24 cellular contexts compared by ENCODE assay signal in genomic region chr17:79473836-79474204, GRCh38.
"Had no signal": no experiment of that assay in that cellular context is flagged by ENCODE, and none has a peak within 500 bp of the region (broad histone marks: within the 10 kb centered on the region; RNA-seq: fewer than 3 reads in every experiment).

No MANE protein-coding gene starts in this region.

- H3K27ac ChIP-seq: colonic mucosa, esophagus muscularis mucosa, ovary, psoas muscle, skin epidermis, spleen, suprapubic skin, thyroid gland had no signal

- H3K27me3 ChIP-seq: colonic mucosa, ovary, thyroid gland had no signal

- ATAC-seq: left ventricle myocardium superior; natural killer cell treated with Interleukin-12 subunit alpha and Interleukin-12 subunit beta and Interleukin-15 and Interleukin-18, amount 100 ng/mL, for 72 hours; psoas muscle; stimulated activated memory B cell treated with anti-CD40 and anti-IgM and Interleukin-4, amounts not matched to agents 10 μg/mL and 1 μg/mL and 100 μg/mL, for 72 hours; stimulated activated naive CD8-positive, alpha-beta T cell treated with anti-CD3 and anti-CD28 coated beads, Interleukin-15, Interleukin-2, amounts not matched to agents 100 U/mL and 50 U/mL, for 24 hours had no signal

- H3K9me3 ChIP-seq: colonic mucosa, esophagus muscularis mucosa, mucosa of descending colon, ovary, psoas muscle, spleen, suprapubic skin, thyroid gland had no signal

- H3K4me1 ChIP-seq: colonic mucosa, psoas muscle, thyroid gland had no signal

- H3K27ac Mint-ChIP-seq: dendritic cell treated with granulocyte-macrophage colony-stimulating factor and Interleukin-4, amounts not matched to agents 40 ng/mL and 50 ng/mL, for 4 days; memory B cell; naive B cell; natural killer cell treated with Interleukin-12 subunit alpha and Interleukin-12 subunit beta and Interleukin-15 and Interleukin-18, amount 100 ng/mL, for 72 hours; stimulated activated memory B cell treated with anti-CD40 and anti-IgM and Interleukin-4, amounts not matched to agents 10 μg/mL and 1 μg/mL and 100 μg/mL, for 72 hours had no signal

- H3K36me3 ChIP-seq: colonic mucosa, esophagus muscularis mucosa, ovary, spleen, suprapubic skin, thyroid gland had no signal

- H3K4me1 Mint-ChIP-seq: memory B cell; naive B cell; stimulated activated memory B cell treated with anti-CD40 and anti-IgM and Interleukin-4, amounts not matched to agents 10 μg/mL and 1 μg/mL and 100 μg/mL, for 72 hours had no signal

- H3K4me3 Mint-ChIP-seq: dendritic cell treated with granulocyte-macrophage colony-stimulating factor and Interleukin-4, amounts not matched to agents 40 ng/mL and 50 ng/mL, for 4 days; memory B cell; natural killer cell treated with Interleukin-12 subunit alpha and Interleukin-12 subunit beta and Interleukin-15 and Interleukin-18, amount 100 ng/mL, for 72 hours; stimulated activated memory B cell treated with anti-CD40 and anti-IgM and Interleukin-4, amounts not matched to agents 10 μg/mL and 1 μg/mL and 100 μg/mL, for 72 hours had no signal

- H3K9me3 Mint-ChIP-seq: dendritic cell treated with granulocyte-macrophage colony-stimulating factor and Interleukin-4, amounts not matched to agents 40 ng/mL and 50 ng/mL, for 4 days; memory B cell; natural killer cell treated with Interleukin-12 subunit alpha and Interleukin-12 subunit beta and Interleukin-15 and Interleukin-18, amount 100 ng/mL, for 72 hours; stimulated activated memory B cell treated with anti-CD40 and anti-IgM and Interleukin-4, amounts not matched to agents 10 μg/mL and 1 μg/mL and 100 μg/mL, for 72 hours had no signal

- H3K4me3 ChIP-seq: colonic mucosa, esophagus muscularis mucosa, lung, mucosa of descending colon, ovary, psoas muscle, skin epidermis, spleen, suprapubic skin, thyroid gland had no signal

- DNase-seq: colonic mucosa; effector memory CD4-positive, alpha-beta T cell; foreskin melanocyte; left ventricle myocardium superior; naive B cell; occipital lobe; posterior cingulate gyrus; psoas muscle; right cardiac atrium; spleen; stimulated activated CD4-positive, alpha-beta T cell treated with anti-CD3 and anti-CD28 coated beads, Interleukin-4, amount 100 ng/mL, for 4 hours; stimulated activated naive CD8-positive, alpha-beta T cell treated with anti-CD3 and anti-CD28 coated beads, Interleukin-15, Interleukin-2, amounts not matched to agents 100 U/mL and 50 U/mL, for 24 hours; thyroid gland; trophoblast cell had no signal

- H3K36me3 Mint-ChIP-seq: memory B cell; naive B cell; natural killer cell treated with Interleukin-12 subunit alpha and Interleukin-12 subunit beta and Interleukin-15 and Interleukin-18, amount 100 ng/mL, for 72 hours; stimulated activated memory B cell treated with anti-CD40 and anti-IgM and Interleukin-4, amounts not matched to agents 10 μg/mL and 1 μg/mL and 100 μg/mL, for 72 hours had no signal
